1 cellular context compared by ENCODE assay signal in genomic region chr10:5433182-5433581, GRCh38.
TF ChIP-seq lines count a peak whose summit lies in the region.

No MANE protein-coding gene starts in this region.

TF ChIP-seq in HepG2, 621 proteins besides CTCF, POLR2A, EP300 and RAD21 (continues in another document):
- TF ChIP-seq SAP130 (CRISPR knock-in tag; IDR thresholded peaks at IDR 0.05; ENCODE audit: low read depth) (peak; percentile 46; the same call in 1 of the 2 replicates), MED1 (CRISPR knock-in tag; IDR thresholded peaks at IDR 0.05) (peak; percentile 65), BCL6 (CRISPR knock-in tag; IDR thresholded peaks at IDR 0.05) (peak; percentile 66; the same call in 1 of the 2 replicates), ZNF160 (CRISPR knock-in tag; IDR thresholded peaks at IDR 0.05) (no peak), SMC3 (IDR thresholded peaks at IDR 0.05; ENCODE audit: low read length) (no peak), NR2F6 (IDR thresholded peaks at IDR 0.05) (peak; percentile 73; the same call in 1 of the 2 replicates), NR2F6 (CRISPR knock-in tag; IDR thresholded peaks at IDR 0.05) (peak; percentile 68; the same call in 1 of the 2 replicates), SKI (IDR thresholded peaks at IDR 0.05; ENCODE audit: partially characterized antibody) (peak; percentile 45), ZMYM4 (CRISPR knock-in tag; IDR thresholded peaks at IDR 0.05) (0 out of 2 replicates have a peak, but pooled peaks have one; percentile 16), TCF7L2 (IDR thresholded peaks at IDR 0.05; ENCODE audit: low read depth, low read length) (no peak), CHD2 (IDR thresholded peaks at IDR 0.05; ENCODE audit: low read depth, low read length) (no peak), SCMH1 (CRISPR knock-in tag; IDR thresholded peaks at IDR 0.05; ENCODE audit: borderline replicate concordance) (no peak), POGZ (CRISPR knock-in tag; IDR thresholded peaks at IDR 0.05) (0 out of 2 replicates have a peak, but pooled peaks have one; percentile 27), ZNF292 (CRISPR knock-in tag; IDR thresholded peaks at IDR 0.05; ENCODE audit: borderline replicate concordance, low read depth) (no peak), ERF (CRISPR knock-in tag; IDR thresholded peaks at IDR 0.05) (peak; percentile 22; the same call in 1 of the 2 replicates), NR2F2 (IDR thresholded peaks at IDR 0.05; ENCODE audit: borderline replicate concordance, low read depth) (peak; percentile 76), ZNF800 (CRISPR knock-in tag; IDR thresholded peaks at IDR 0.05) (no peak), RXRB (CRISPR knock-in tag; IDR thresholded peaks at IDR 0.05; ENCODE audit: borderline replicate concordance) (peak; percentile 71; the same call in 1 of the 2 replicates), ZNF737 (CRISPR knock-in tag; IDR thresholded peaks at IDR 0.05; ENCODE audit: borderline replicate concordance) (no peak), ZNF556 (CRISPR knock-in tag; IDR thresholded peaks at IDR 0.05; ENCODE audit: borderline replicate concordance) (no peak), ZSCAN22 (CRISPR knock-in tag; IDR thresholded peaks at IDR 0.05) (no peak), FOXP1 (IDR thresholded peaks at IDR 0.05) (peak; percentile 62; the same call in 1 of the 2 replicates), FOXP1 (CRISPR knock-in tag; IDR thresholded peaks at IDR 0.05) (peak; percentile 94), ZNF143 (CRISPR knock-in tag; IDR thresholded peaks at IDR 0.05) (no peak), FOXK1 (CRISPR knock-in tag; IDR thresholded peaks at IDR 0.05; ENCODE audit: borderline replicate concordance, low read depth) (0 out of 2 replicates have a peak, but pooled peaks have one; percentile 25), ZNF331 (CRISPR knock-in tag; IDR thresholded peaks at IDR 0.05) (no peak), TBP (CRISPR knock-in tag; IDR thresholded peaks at IDR 0.05) (no peak), HMG20A (CRISPR knock-in tag; IDR thresholded peaks at IDR 0.05; ENCODE audit: borderline replicate concordance) (peak; percentile 34; the same call in 1 of the 2 replicates), ZSCAN9 (CRISPR knock-in tag; IDR thresholded peaks at IDR 0.05; ENCODE audit: borderline replicate concordance) (peak; percentile 3; the same call in 1 of the 2 replicates), IRF2 (CRISPR knock-in tag; IDR thresholded peaks at IDR 0.05) (peak; percentile 32; the same call in 1 of the 2 replicates), ZSCAN31 (CRISPR knock-in tag; IDR thresholded peaks at IDR 0.05; ENCODE audit: low read depth) (no peak), MXI1 (IDR thresholded peaks at IDR 0.05; ENCODE audit: borderline replicate concordance, low read depth, low read length) (peak; percentile 32; the same call in 1 of the 3 replicates), NR2F1 (CRISPR knock-in tag; IDR thresholded peaks at IDR 0.05) (peak; percentile 68 to 94), NCOR1 (IDR thresholded peaks at IDR 0.05; ENCODE audit: borderline replicate concordance, low read length) (peak; percentile 28; the same call in 1 of the 2 replicates), SOX6 (IDR thresholded peaks at IDR 0.05) (no peak), SOX6 (CRISPR knock-in tag; IDR thresholded peaks at IDR 0.05) (peak; percentile 31; the same call in 1 of the 2 replicates), SALL1 (CRISPR knock-in tag; IDR thresholded peaks at IDR 0.05) (peak; percentile 45; the same call in 1 of the 2 replicates), ARID5B (CRISPR knock-in tag; IDR thresholded peaks at IDR 0.05) (peak; percentile 64), ATF2 (CRISPR knock-in tag; IDR thresholded peaks at IDR 0.05) (no peak), CREBL2 (CRISPR knock-in tag; IDR thresholded peaks at IDR 0.05; ENCODE audit: borderline replicate concordance) (no peak), FOXO1 (CRISPR knock-in tag; IDR thresholded peaks at IDR 0.05) (peak; percentile 34; the same call in 1 of the 2 replicates), FOXA3 (CRISPR knock-in tag; IDR thresholded peaks at IDR 0.05) (peak; percentile 65), DRAP1 (CRISPR knock-in tag; IDR thresholded peaks at IDR 0.05) (no peak), PAXIP1 (CRISPR knock-in tag; conservative IDR thresholded peaks at IDR 0.05) (peak; percentile 58), ARHGAP35 (CRISPR knock-in tag; IDR thresholded peaks at IDR 0.05; ENCODE audit: borderline replicate concordance) (no peak), RARA (CRISPR knock-in tag; IDR thresholded peaks at IDR 0.05) (peak; percentile 67), JDP2 (CRISPR knock-in tag; IDR thresholded peaks at IDR 0.05; ENCODE audit: borderline replicate concordance) (no peak), TOE1 (CRISPR knock-in tag; IDR thresholded peaks at IDR 0.05) (no peak), ELF4 (CRISPR knock-in tag; IDR thresholded peaks at IDR 0.05; ENCODE audit: borderline replicate concordance) (no peak), MLLT10 (CRISPR knock-in tag; IDR thresholded peaks at IDR 0.05) (no peak), KDM6A (CRISPR knock-in tag; IDR thresholded peaks at IDR 0.05; ENCODE audit: low read depth) (0 out of 2 replicates have a peak, but pooled peaks have one; percentile 30), MYC (CRISPR knock-in tag; IDR thresholded peaks at IDR 0.05; ENCODE audit: borderline replicate concordance) (no peak), PREB (CRISPR knock-in tag; IDR thresholded peaks at IDR 0.05) (no peak), SMYD3 (CRISPR knock-in tag; IDR thresholded peaks at IDR 0.05) (no peak), SNAPC5 (CRISPR knock-in tag; IDR thresholded peaks at IDR 0.05; ENCODE audit: borderline replicate concordance) (no peak), GATAD2A (CRISPR knock-in tag; IDR thresholded peaks at IDR 0.05) (peak; percentile 35; the same call in 1 of the 2 replicates), ZNF788 (CRISPR knock-in tag; IDR thresholded peaks at IDR 0.05; ENCODE audit: borderline replicate concordance) (no peak)
